In the genomic region with DNA sequence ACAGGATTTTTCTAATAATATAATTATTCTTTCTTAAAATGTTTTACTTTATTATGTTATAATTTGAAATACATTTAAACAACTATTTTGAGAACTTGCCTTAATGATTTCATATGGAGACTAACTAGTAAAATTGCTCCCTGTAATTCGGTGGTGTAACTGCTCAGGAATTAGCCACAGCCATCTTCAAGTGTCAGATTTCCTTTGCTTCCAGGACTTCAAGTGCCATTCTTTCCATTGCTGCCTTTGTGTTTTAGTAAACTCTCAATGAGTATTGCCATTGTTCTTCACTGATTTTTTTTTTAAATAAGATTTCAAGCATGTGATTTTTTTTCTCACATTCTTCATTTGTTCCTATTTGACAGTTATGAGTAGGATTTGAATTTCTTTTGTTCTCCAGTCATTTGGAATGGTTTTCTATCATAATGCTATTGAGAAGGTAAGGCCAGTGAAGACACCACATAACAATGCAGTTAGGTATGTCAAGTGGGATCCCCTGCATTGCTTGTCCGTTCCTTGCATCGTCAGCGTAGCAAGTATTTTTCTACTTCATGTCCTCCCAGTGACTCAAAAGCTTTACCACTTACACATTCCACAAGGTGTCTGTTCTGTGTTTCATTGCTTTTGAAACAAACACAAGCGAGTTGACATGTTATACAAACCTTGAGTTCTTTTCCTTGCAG, we compare ENCODE assay signal across 1 cellular context.
TF ChIP-seq lines count a peak whose summit lies in the region.

No MANE protein-coding gene starts in this region.

TF ChIP-seq in HepG2, 621 proteins besides CTCF, POLR2A, EP300 and RAD21 (continued from another document):
- TF ChIP-seq, protein P1, sequence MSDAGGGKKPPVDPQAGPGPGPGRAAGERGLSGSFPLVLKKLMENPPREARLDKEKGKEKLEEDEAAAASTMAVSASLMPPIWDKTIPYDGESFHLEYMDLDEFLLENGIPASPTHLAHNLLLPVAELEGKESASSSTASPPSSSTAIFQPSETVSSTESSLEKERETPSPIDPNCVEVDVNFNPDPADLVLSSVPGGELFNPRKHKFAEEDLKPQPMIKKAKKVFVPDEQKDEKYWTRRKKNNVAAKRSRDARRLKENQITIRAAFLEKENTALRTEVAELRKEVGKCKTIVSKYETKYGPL (CRISPR knock-in tag; IDR thresholded peaks at IDR 0.05): no peak
- TF ChIP-seq CBFB (CRISPR knock-in tag; IDR thresholded peaks at IDR 0.05) (no peak), ZNF776 (CRISPR knock-in tag; IDR thresholded peaks at IDR 0.05) (no peak), HDAC2 (CRISPR knock-in tag; IDR thresholded peaks at IDR 0.05) (no peak), HOXA9 (CRISPR knock-in tag; IDR thresholded peaks at IDR 0.05; ENCODE audit: borderline replicate concordance) (no peak), ZNF670 (CRISPR knock-in tag; IDR thresholded peaks at IDR 0.05; ENCODE audit: borderline replicate concordance) (no peak)
- TF ChIP-seq, protein P2, sequence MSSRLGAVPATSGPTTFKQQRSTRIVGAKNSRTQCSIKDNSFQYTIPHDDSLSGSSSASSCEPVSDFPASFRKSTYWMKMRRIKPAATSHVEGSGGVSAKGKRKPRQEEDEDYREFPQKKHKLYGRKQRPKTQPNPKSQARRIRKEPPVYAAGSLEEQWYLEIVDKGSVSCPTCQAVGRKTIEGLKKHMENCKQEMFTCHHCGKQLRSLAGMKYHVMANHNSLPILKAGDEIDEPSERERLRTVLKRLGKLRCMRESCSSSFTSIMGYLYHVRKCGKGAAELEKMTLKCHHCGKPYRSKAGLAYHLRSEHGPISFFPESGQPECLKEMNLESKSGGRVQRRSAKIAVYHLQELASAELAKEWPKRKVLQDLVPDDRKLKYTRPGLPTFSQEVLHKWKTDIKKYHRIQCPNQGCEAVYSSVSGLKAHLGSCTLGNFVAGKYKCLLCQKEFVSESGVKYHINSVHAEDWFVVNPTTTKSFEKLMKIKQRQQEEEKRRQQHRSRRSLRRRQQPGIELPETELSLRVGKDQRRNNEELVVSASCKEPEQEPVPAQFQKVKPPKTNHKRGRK (CRISPR knock-in tag; IDR thresholded peaks at IDR 0.05): no peak
- TF ChIP-seq, protein P3, sequence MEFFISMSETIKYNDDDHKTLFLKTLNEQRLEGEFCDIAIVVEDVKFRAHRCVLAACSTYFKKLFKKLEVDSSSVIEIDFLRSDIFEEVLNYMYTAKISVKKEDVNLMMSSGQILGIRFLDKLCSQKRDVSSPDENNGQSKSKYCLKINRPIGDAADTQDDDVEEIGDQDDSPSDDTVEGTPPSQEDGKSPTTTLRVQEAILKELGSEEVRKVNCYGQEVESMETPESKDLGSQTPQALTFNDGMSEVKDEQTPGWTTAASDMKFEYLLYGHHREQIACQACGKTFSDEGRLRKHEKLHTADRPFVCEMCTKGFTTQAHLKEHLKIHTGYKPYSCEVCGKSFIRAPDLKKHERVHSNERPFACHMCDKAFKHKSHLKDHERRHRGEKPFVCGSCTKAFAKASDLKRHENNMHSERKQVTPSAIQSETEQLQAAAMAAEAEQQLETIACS (CRISPR knock-in tag; IDR thresholded peaks at IDR 0.05): no peak
- TF ChIP-seq, protein P4, sequence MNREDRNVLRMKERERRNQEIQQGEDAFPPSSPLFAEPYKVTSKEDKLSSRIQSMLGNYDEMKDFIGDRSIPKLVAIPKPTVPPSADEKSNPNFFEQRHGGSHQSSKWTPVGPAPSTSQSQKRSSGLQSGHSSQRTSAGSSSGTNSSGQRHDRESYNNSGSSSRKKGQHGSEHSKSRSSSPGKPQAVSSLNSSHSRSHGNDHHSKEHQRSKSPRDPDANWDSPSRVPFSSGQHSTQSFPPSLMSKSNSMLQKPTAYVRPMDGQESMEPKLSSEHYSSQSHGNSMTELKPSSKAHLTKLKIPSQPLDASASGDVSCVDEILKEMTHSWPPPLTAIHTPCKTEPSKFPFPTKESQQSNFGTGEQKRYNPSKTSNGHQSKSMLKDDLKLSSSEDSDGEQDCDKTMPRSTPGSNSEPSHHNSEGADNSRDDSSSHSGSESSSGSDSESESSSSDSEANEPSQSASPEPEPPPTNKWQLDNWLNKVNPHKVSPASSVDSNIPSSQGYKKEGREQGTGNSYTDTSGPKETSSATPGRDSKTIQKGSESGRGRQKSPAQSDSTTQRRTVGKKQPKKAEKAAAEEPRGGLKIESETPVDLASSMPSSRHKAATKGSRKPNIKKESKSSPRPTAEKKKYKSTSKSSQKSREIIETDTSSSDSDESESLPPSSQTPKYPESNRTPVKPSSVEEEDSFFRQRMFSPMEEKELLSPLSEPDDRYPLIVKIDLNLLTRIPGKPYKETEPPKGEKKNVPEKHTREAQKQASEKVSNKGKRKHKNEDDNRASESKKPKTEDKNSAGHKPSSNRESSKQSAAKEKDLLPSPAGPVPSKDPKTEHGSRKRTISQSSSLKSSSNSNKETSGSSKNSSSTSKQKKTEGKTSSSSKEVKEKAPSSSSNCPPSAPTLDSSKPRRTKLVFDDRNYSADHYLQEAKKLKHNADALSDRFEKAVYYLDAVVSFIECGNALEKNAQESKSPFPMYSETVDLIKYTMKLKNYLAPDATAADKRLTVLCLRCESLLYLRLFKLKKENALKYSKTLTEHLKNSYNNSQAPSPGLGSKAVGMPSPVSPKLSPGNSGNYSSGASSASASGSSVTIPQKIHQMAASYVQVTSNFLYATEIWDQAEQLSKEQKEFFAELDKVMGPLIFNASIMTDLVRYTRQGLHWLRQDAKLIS (CRISPR knock-in tag; IDR thresholded peaks at IDR 0.05): no peak
TF ChIP-seq in HepG2: peak in this region for 0.
